Comparison of ENCODE assay signal across 1 cellular context in the genomic region with DNA sequence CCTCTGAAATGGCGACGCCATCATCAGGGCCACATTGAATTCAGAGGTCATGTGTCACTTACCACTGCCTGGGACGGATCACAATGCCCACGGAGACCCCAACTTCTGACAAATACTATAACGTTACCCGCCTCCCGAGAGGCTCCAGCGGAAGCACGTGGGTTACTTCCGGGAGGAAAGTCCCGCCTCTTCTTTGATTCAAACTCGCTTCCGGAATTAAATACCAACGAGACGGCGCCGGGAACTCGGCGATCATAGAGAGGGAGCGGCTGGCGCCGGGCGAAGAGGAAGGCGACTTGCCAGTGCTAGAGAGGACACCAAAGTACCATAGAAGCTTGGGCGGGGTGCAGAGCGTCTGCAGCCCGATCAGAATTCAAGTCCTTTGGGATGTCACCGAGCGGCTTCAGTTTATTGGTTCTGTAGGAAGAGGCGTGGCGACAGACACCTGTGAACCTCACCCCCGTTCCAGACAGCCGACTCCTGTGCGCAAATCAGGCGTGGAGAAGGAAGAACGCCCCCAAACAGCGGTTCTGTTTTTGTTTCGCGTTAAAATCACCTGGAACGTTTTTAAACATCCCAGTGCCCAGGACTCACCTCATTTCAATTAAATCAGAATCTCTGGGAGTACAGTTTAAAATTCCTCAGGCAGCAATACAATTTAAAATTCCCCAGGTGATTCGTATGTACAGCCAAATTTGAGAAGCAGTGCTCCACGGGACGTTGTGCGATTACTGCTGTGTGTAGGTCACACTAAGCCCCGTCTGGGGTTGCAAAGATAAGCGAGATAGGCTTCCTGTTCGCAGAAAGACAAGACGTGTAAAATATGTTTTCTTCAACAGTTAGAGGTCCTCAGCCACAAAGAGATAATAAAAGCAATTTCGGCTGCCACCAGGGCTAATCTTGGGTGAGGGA.
TF ChIP-seq lines count a peak whose summit lies in the region.

A gene with protein sequence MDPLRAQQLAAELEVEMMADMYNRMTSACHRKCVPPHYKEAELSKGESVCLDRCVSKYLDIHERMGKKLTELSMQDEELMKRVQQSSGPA (minus strand): TSS at position 159 of the 912 bp plus-strand sequence. CDS start 565 bp downstream, outside the sequence.

TF ChIP-seq in K562, 482 proteins besides CTCF, POLR2A, EP300 and RAD21 (continued from another document and continues in another):
- TF ChIP-seq GABPB1 (CRISPR knock-in tag; IDR thresholded peaks at IDR 0.05) (peak; percentile 86), NFE2 (IDR thresholded peaks at IDR 0.05; ENCODE audit: low read depth) (peak; percentile 56; the same call in 1 of the 2 replicates), LCOR (CRISPR knock-in tag; IDR thresholded peaks at IDR 0.05) (peak; percentile 80), KDM5B (IDR thresholded peaks at IDR 0.05; ENCODE audit: insufficient replicate concordance, low read depth, low read length) (peak; percentile 19), PPARD (CRISPR knock-in tag; IDR thresholded peaks at IDR 0.05) (no peak), NEUROD1 (IDR thresholded peaks at IDR 0.05; ENCODE audit: borderline replicate concordance, low read depth, low read length, partially characterized antibody) (peak; percentile 25), RBBP5 (IDR thresholded peaks at IDR 0.05; ENCODE audit: borderline replicate concordance, insufficient read depth, low read length, poor library complexity, severe bottlenecking) (peak; percentile 78), FUS (optimal IDR thresholded peaks at IDR 0.05; ENCODE audit: low read depth, low read length) (no peak), DNMT1 (IDR thresholded peaks at IDR 0.05) (peak; percentile 53; the same call in 1 of the 2 replicates), U2AF2 (optimal IDR thresholded peaks at IDR 0.05; ENCODE audit: low read depth, low read length) (no peak), PRMT5 (CRISPR knock-in tag; IDR thresholded peaks at IDR 0.05) (no peak), PHF21A (IDR thresholded peaks at IDR 0.05; ENCODE audit: borderline replicate concordance, low read depth) (peak; percentile 14; the same call in 1 of the 2 replicates), NR1H2 (CRISPR knock-in tag; IDR thresholded peaks at IDR 0.05) (no peak), NFXL1 (CRISPR knock-in tag; IDR thresholded peaks at IDR 0.05) (no peak), OTX1 (CRISPR knock-in tag; IDR thresholded peaks at IDR 0.05) (peak; percentile 19; the same call in 1 of the 2 replicates), SNRNP70 (optimal IDR thresholded peaks at IDR 0.05; ENCODE audit: low read depth, low read length) (no peak), PURB (CRISPR knock-in tag; IDR thresholded peaks at IDR 0.05; ENCODE audit: low read depth) (no peak), BRD4 (IDR thresholded peaks at IDR 0.05) (0 out of 2 replicates have a peak, but pooled peaks have one; percentile 53), ZNF778 (CRISPR knock-in tag; IDR thresholded peaks at IDR 0.05) (no peak), CXXC5 (CRISPR knock-in tag; IDR thresholded peaks at IDR 0.05) (peak; percentile 78; the same call in 1 of the 2 replicates), SNIP1 (IDR thresholded peaks at IDR 0.05; ENCODE audit: low read depth) (peak; percentile 99), RBFOX2 (IDR thresholded peaks at IDR 0.05; ENCODE audit: low read depth, low read length) (peak; percentile 85), ZNF23 (CRISPR knock-in tag; IDR thresholded peaks at IDR 0.05) (no peak)
- TF ChIP-seq, protein P1, sequence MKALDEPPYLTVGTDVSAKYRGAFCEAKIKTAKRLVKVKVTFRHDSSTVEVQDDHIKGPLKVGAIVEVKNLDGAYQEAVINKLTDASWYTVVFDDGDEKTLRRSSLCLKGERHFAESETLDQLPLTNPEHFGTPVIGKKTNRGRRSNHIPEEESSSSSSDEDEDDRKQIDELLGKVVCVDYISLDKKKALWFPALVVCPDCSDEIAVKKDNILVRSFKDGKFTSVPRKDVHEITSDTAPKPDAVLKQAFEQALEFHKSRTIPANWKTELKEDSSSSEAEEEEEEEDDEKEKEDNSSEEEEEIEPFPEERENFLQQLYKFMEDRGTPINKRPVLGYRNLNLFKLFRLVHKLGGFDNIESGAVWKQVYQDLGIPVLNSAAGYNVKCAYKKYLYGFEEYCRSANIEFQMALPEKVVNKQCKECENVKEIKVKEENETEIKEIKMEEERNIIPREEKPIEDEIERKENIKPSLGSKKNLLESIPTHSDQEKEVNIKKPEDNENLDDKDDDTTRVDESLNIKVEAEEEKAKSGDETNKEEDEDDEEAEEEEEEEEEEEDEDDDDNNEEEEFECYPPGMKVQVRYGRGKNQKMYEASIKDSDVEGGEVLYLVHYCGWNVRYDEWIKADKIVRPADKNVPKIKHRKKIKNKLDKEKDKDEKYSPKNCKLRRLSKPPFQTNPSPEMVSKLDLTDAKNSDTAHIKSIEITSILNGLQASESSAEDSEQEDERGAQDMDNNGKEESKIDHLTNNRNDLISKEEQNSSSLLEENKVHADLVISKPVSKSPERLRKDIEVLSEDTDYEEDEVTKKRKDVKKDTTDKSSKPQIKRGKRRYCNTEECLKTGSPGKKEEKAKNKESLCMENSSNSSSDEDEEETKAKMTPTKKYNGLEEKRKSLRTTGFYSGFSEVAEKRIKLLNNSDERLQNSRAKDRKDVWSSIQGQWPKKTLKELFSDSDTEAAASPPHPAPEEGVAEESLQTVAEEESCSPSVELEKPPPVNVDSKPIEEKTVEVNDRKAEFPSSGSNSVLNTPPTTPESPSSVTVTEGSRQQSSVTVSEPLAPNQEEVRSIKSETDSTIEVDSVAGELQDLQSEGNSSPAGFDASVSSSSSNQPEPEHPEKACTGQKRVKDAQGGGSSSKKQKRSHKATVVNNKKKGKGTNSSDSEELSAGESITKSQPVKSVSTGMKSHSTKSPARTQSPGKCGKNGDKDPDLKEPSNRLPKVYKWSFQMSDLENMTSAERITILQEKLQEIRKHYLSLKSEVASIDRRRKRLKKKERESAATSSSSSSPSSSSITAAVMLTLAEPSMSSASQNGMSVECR (CRISPR knock-in tag; IDR thresholded peaks at IDR 0.05) = peak; percentile 80; the same call in 1 of the 2 replicates
- TF ChIP-seq, protein P2, sequence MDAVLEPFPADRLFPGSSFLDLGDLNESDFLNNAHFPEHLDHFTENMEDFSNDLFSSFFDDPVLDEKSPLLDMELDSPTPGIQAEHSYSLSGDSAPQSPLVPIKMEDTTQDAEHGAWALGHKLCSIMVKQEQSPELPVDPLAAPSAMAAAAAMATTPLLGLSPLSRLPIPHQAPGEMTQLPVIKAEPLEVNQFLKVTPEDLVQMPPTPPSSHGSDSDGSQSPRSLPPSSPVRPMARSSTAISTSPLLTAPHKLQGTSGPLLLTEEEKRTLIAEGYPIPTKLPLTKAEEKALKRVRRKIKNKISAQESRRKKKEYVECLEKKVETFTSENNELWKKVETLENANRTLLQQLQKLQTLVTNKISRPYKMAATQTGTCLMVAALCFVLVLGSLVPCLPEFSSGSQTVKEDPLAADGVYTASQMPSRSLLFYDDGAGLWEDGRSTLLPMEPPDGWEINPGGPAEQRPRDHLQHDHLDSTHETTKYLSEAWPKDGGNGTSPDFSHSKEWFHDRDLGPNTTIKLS (IDR thresholded peaks at IDR 0.05; ENCODE audit: borderline replicate concordance, low read depth) = peak; percentile 94; the same call in 1 of the 2 replicates
- TF ChIP-seq, protein P3, sequence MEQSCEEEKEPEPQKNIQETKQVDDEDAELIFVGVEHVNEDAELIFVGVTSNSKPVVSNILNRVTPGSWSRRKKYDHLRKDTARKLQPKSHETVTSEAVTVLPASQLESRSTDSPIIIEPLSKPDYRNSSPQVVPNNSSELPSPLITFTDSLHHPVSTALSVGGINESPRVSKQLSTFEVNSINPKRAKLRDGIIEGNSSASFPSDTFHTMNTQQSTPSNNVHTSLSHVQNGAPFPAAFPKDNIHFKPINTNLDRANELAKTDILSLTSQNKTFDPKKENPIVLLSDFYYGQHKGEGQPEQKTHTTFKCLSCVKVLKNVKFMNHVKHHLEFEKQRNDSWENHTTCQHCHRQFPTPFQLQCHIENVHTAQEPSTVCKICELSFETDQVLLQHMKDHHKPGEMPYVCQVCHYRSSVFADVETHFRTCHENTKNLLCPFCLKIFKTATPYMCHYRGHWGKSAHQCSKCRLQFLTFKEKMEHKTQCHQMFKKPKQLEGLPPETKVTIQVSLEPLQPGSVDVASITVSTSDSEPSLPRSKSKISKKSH (CRISPR knock-in tag; IDR thresholded peaks at IDR 0.05) = no peak
- TF ChIP-seq, protein P4, sequence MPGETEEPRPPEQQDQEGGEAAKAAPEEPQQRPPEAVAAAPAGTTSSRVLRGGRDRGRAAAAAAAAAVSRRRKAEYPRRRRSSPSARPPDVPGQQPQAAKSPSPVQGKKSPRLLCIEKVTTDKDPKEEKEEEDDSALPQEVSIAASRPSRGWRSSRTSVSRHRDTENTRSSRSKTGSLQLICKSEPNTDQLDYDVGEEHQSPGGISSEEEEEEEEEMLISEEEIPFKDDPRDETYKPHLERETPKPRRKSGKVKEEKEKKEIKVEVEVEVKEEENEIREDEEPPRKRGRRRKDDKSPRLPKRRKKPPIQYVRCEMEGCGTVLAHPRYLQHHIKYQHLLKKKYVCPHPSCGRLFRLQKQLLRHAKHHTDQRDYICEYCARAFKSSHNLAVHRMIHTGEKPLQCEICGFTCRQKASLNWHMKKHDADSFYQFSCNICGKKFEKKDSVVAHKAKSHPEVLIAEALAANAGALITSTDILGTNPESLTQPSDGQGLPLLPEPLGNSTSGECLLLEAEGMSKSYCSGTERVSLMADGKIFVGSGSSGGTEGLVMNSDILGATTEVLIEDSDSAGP (CRISPR knock-in tag; IDR thresholded peaks at IDR 0.05) = no peak
- TF ChIP-seq, protein P5, sequence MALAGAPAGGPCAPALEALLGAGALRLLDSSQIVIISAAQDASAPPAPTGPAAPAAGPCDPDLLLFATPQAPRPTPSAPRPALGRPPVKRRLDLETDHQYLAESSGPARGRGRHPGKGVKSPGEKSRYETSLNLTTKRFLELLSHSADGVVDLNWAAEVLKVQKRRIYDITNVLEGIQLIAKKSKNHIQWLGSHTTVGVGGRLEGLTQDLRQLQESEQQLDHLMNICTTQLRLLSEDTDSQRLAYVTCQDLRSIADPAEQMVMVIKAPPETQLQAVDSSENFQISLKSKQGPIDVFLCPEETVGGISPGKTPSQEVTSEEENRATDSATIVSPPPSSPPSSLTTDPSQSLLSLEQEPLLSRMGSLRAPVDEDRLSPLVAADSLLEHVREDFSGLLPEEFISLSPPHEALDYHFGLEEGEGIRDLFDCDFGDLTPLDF (CRISPR knock-in tag; IDR thresholded peaks at IDR 0.05) = 0 out of 2 replicates have a peak, but pooled peaks have one; percentile 66
- TF ChIP-seq, protein P6, sequence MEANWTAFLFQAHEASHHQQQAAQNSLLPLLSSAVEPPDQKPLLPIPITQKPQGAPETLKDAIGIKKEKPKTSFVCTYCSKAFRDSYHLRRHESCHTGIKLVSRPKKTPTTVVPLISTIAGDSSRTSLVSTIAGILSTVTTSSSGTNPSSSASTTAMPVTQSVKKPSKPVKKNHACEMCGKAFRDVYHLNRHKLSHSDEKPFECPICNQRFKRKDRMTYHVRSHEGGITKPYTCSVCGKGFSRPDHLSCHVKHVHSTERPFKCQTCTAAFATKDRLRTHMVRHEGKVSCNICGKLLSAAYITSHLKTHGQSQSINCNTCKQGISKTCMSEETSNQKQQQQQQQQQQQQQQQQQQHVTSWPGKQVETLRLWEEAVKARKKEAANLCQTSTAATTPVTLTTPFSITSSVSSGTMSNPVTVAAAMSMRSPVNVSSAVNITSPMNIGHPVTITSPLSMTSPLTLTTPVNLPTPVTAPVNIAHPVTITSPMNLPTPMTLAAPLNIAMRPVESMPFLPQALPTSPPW (CRISPR knock-in tag; IDR thresholded peaks at IDR 0.05) = no peak; the same call in none of the 2 replicates
- TF ChIP-seq, protein P7, sequence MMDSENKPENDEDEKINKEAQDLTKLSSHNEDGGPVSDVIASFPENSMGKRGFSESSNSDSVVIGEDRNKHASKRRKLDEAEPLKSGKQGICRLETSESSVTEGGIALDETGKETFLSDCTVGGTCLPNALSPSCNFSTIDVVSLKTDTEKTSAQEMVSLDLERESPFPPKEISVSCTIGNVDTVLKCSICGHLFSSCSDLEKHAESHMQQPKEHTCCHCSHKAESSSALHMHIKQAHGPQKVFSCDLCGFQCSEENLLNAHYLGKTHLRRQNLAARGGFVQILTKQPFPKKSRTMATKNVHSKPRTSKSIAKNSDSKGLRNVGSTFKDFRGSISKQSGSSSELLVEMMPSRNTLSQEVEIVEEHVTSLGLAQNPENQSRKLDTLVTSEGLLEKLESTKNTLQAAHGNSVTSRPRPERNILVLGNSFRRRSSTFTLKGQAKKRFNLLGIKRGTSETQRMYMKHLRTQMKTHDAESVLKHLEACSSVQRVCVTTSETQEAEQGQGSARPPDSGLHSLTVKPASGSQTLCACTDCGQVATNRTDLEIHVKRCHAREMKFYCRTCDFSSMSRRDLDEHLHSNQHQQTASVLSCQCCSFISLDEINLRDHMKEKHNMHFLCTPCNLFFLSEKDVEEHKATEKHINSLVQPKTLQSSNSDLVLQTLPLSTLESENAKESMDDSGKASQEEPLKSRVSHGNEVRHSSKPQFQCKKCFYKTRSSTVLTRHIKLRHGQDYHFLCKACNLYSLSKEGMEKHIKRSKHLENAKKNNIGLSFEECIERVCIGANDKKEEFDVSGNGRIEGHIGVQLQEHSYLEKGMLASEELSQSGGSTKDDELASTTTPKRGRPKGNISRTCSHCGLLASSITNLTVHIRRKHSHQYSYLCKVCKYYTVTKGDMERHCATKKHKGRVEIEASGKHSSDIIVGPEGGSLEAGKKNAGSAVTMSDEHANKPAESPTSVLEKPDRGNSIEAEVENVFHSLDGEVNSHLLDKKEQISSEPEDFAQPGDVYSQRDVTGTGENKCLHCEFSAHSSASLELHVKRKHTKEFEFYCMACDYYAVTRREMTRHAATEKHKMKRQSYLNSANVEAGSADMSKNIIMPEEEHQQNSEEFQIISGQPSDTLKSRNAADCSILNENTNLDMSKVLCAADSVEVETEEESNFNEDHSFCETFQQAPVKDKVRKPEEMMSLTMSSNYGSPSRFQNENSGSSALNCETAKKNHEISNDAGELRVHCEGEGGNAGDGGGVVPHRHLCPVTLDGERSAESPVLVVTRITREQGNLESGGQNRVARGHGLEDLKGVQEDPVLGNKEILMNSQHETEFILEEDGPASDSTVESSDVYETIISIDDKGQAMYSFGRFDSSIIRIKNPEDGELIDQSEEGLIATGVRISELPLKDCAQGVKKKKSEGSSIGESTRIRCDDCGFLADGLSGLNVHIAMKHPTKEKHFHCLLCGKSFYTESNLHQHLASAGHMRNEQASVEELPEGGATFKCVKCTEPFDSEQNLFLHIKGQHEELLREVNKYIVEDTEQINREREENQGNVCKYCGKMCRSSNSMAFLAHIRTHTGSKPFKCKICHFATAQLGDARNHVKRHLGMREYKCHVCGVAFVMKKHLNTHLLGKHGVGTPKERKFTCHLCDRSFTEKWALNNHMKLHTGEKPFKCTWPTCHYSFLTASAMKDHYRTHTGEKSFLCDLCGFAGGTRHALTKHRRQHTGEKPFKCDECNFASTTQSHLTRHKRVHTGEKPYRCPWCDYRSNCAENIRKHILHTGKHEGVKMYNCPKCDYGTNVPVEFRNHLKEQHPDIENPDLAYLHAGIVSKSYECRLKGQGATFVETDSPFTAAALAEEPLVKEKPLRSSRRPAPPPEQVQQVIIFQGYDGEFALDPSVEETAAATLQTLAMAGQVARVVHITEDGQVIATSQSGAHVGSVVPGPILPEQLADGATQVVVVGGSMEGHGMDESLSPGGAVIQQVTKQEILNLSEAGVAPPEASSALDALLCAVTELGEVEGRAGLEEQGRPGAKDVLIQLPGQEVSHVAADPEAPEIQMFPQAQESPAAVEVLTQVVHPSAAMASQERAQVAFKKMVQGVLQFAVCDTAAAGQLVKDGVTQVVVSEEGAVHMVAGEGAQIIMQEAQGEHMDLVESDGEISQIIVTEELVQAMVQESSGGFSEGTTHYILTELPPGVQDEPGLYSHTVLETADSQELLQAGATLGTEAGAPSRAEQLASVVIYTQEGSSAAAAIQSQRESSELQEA (IDR thresholded peaks at IDR 0.05; ENCODE audit: low read depth) = no peak
